In the genomic region with DNA sequence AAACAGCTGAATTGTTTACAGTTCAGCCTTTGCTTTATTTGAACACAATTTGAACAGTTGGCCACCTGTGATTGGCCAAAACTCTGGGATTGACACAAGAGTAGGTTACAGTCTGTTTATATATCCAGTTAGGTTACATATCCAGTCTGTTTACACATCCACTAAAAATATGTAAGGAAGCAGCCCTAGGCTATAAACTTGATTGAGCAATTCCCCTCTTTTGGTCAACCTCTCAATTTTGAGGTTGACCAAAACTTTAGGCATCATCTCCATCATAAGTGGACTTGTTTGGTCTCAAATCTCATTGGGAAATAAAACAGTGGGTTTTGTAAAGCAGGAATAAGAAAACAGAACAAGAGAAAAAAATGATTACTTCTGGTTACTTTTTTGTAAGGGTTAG, we compare ENCODE assay signal across 24 cellular contexts.
DNase-seq lines count a peak whose midpoint lies in the region; ATAC-seq and TF ChIP-seq lines count a peak whose summit lies in the region.
"Had no signal": no experiment of that assay in that cellular context is flagged by ENCODE, and none has a peak within 500 bp of the region (broad histone marks: within the 10 kb centered on the region; RNA-seq: fewer than 3 reads in every experiment).

No MANE protein-coding gene starts in this region.

- no peak overlapping the region for H2AFZ ChIP-seq in PC-3 (ENCODE audit: low read length)
- H2AFZ ChIP-seq: GM23338 had no signal

- no peak overlapping the region for H3K27ac ChIP-seq in PC-3 (ENCODE audit: low read length)
- H3K27ac ChIP-seq: 22Rv1, C4-2B had no signal

- POLR2A ChIA-PET in PC-3 (lab: Charles Lee; ENCODE audit: unreplicated experiment), result no interaction called here

- no peaks in the 10 kb centered on the region for H3F3A ChIP-seq in PC-3 (ENCODE audit: low read length, unreplicated experiment)

- DNase-seq in DMS53 (lab: John Stamatoyannopoulos, UW) (peak; percentile 4), DMS53 treated with DMSO at 0.1 percent for 48 hours (lab: John Stamatoyannopoulos, UW; ENCODE audit: unreplicated experiment) (no peak), PC-3 (peak; percentile 89), fibroblast of gingiva (ENCODE audit: low read depth) (peak; percentile 71), medulla oblongata (ENCODE audit: extremely low spot score) (no peak), cerebellum (ENCODE audit: low spot score) (no peak), NCI-H69 (lab: John Stamatoyannopoulos, UW) (no peak), NAMALWA (ENCODE audit: low spot score) (no peak)
- DNase-seq: ACHN; Calu3; CD8-positive, alpha-beta memory T cell; DMS153; KBM-7; NCI-H1417; NCI-H1694 treated with DMSO at 0.1 percent for 48 hours; NCI-H2081 treated with DMSO at 0.1 percent for 48 hours; NCI-H446; NCI-H526; OCI-M1; Right ventricle myocardium superior had no signal

- H3K9me3 ChIP-seq in PC-3 (ENCODE audit: low read length), result no peaks in the 10 kb centered on the region
- H3K9me3 ChIP-seq: HAP-1 had no signal

- H3K9me2 ChIP-seq in PC-3 (replicated peaks; ENCODE audit: low read length), result no peaks in the 10 kb centered on the region

- no peaks in the 10 kb centered on the region for H3K79me2 ChIP-seq in PC-3 (ENCODE audit: low read length)

- H4K20me1 ChIP-seq in PC-3 (ENCODE audit: low read length), result no peaks in the 10 kb centered on the region

- intact Hi-C loops in PC-3 (cut with micrococcal nuclease), result no loop called here

- H3K9ac ChIP-seq in PC-3 (ENCODE audit: low read length), result no peak overlapping the region

- H3K4me3 ChIP-seq in PC-3 (ENCODE audit: low read length), result no peak overlapping the region
- H3K4me3 ChIP-seq: GM23338, HAP-1 had no signal

- CTCF ChIA-PET in PC-3 (lab: Charles Lee), result no interaction called here

- H3K4me2 ChIP-seq in PC-3 (ENCODE audit: low read length), result no peak overlapping the region
- H3K4me2 ChIP-seq: GM23338 had no signal

- H3K4me1 ChIP-seq in PC-3 (ENCODE audit: insufficient read depth, low read length), result peaks cover 20% of the 10 kb centered on the region
- H3K4me1 ChIP-seq: HAP-1 had no signal

- H3K27me3 ChIP-seq in PC-3 (ENCODE audit: low read length), result no peaks in the 10 kb centered on the region

- TF ChIP-seq CTCF in PC-3 (conservative IDR thresholded peaks at IDR 0.05; ENCODE audit: low read depth, low read length), result no peak

- ATAC-seq in PC-3, result no peak
- ATAC-seq: GM23338 had no signal

- no TSS peak for BruUV-seq in PC-3 (replicated peaks; lab: Mats Ljungman, UMichigan)

- no peaks in the 10 kb centered on the region for H3K36me3 ChIP-seq in PC-3 (ENCODE audit: low read depth, low read length)
- H3K36me3 ChIP-seq: HAP-1 had no signal

Comparison
In these comparisons a context has a peak if more than half of its experiments do, and no peak if none do; other contexts are left out.
1. DNase-seq: peak in DMS53 (single experiment), PC-3 (single experiment) and fibroblast of gingiva (single experiment); none in DMS53 treated with DMSO at 0.1 percent for 48 hours (single experiment), medulla oblongata (single experiment), cerebellum (single experiment), NCI-H69 (single experiment) and NAMALWA (single experiment).